Comparison of ENCODE assay signal across 24 cellular contexts in genomic region chr5:31095796-31096195, GRCh38.
"Had no signal": no experiment of that assay in that cellular context is flagged by ENCODE, and none has a peak within 500 bp of the region (broad histone marks: within the 10 kb centered on the region; RNA-seq: fewer than 3 reads in every experiment).

No MANE protein-coding gene starts in this region.

- ATAC-seq: activated CD4-positive, alpha-beta T cell treated with anti-CD3 and anti-CD28 coated beads for 36 hours; activated CD8-positive, alpha-beta T cell treated with anti-CD3 and anti-CD28 coated beads for 36 hours; activated T-cell treated with anti-CD3 and anti-CD28 coated beads, Interleukin-2, amount 50 U/mL, for 72 hours; Panc1; T-cell had no signal

- H3K27me3 Mint-ChIP-seq: activated CD4-positive, alpha-beta T cell treated with anti-CD3 and anti-CD28 coated beads for 36 hours; activated CD8-positive, alpha-beta T cell treated with anti-CD3 and anti-CD28 coated beads for 36 hours; activated naive CD4-positive, alpha-beta T cell treated with anti-CD3 and anti-CD28 coated beads, Interleukin-2, amount 10 ng/mL, durations not matched to agents 7 days and 5 days; activated naive CD8-positive, alpha-beta T cell treated with anti-CD3 and anti-CD28 coated beads for 36 hours; T-cell had no signal

- H3K4me3 Mint-ChIP-seq: activated CD4-positive, alpha-beta T cell treated with anti-CD3 and anti-CD28 coated beads for 36 hours; activated CD8-positive, alpha-beta T cell treated with anti-CD3 and anti-CD28 coated beads for 36 hours; activated naive CD4-positive, alpha-beta T cell treated with anti-CD3 and anti-CD28 coated beads, Interleukin-2, amount 10 ng/mL, durations not matched to agents 7 days and 5 days; activated naive CD8-positive, alpha-beta T cell treated with anti-CD3 and anti-CD28 coated beads for 36 hours; activated T-cell treated with anti-CD3 and anti-CD28 coated beads, Interleukin-2, amount 50 U/mL, for 72 hours; T-cell had no signal

- FAIRE-seq: TTC549 had no signal

- DNase-seq: activated CD4-positive, alpha-beta T cell treated with anti-CD3 and anti-CD28 coated beads for 36 hours; activated CD4-positive, CD25-positive, alpha-beta regulatory T cell; activated CD8-positive, alpha-beta memory T cell treated with anti-CD3 and anti-CD28 coated beads, Interleukin-2, amount 50 U/mL, for 4 hours; activated CD8-positive, alpha-beta T cell treated with anti-CD3 and anti-CD28 coated beads for 36 hours; activated gamma-delta T cell treated with Interleukin-2 at 50 U/mL for 16 hours; activated naive CD4-positive, alpha-beta T cell treated with anti-CD3 and anti-CD28 coated beads, Interleukin-2, amount 10 ng/mL, durations not matched to agents 7 days and 5 days; activated naive CD8-positive, alpha-beta T cell treated with anti-CD3 and anti-CD28 coated beads for 36 hours; activated T-cell treated with anti-CD3 and anti-CD28 coated beads, Interleukin-2, amount 50 U/mL, for 72 hours; Kasumi-1; NCI-H1048; NCI-H146; NCI-H187 treated with DMSO at 0.1 percent for 48 hours; NCI-H2081 treated with DMSO at 0.1 percent for 48 hours; NCI-H2227 treated with DMSO at 0.1 percent for 48 hours; NCI-H526; NCI-H82; RPMI8226; T-cell; T-helper 2 cell; T1000 had no signal

- H3K4me1 Mint-ChIP-seq: activated CD4-positive, alpha-beta T cell treated with anti-CD3 and anti-CD28 coated beads for 36 hours; activated naive CD4-positive, alpha-beta T cell treated with anti-CD3 and anti-CD28 coated beads, Interleukin-2, amount 10 ng/mL, durations not matched to agents 7 days and 5 days; activated naive CD8-positive, alpha-beta T cell treated with anti-CD3 and anti-CD28 coated beads for 36 hours; T-cell had no signal

- H3K36me3 Mint-ChIP-seq: activated naive CD4-positive, alpha-beta T cell treated with anti-CD3 and anti-CD28 coated beads, Interleukin-2, amount 10 ng/mL, durations not matched to agents 7 days and 5 days; activated naive CD8-positive, alpha-beta T cell treated with anti-CD3 and anti-CD28 coated beads for 36 hours; T-cell had no signal

- H3K9me3 Mint-ChIP-seq: activated CD8-positive, alpha-beta T cell treated with anti-CD3 and anti-CD28 coated beads for 36 hours; activated naive CD8-positive, alpha-beta T cell treated with anti-CD3 and anti-CD28 coated beads for 36 hours had no signal

- H3K27ac ChIP-seq: SK-N-MC had no signal

- H3K4me3 ChIP-seq: SK-N-MC had no signal

- H3K27ac Mint-ChIP-seq: activated CD4-positive, alpha-beta T cell treated with anti-CD3 and anti-CD28 coated beads for 36 hours; activated CD8-positive, alpha-beta T cell treated with anti-CD3 and anti-CD28 coated beads for 36 hours; activated naive CD4-positive, alpha-beta T cell treated with anti-CD3 and anti-CD28 coated beads, Interleukin-2, amount 10 ng/mL, durations not matched to agents 7 days and 5 days; activated naive CD8-positive, alpha-beta T cell treated with anti-CD3 and anti-CD28 coated beads for 36 hours; activated T-cell treated with anti-CD3 and anti-CD28 coated beads, Interleukin-2, amount 50 U/mL, for 72 hours; activated T-helper 2 cell treated with anti-CD3 and anti-CD28 coated beads, Interferon-gamma antibody, Interleukin-2, Interleukin-4, amounts not matched to agents 10 μg/mL and 5 μg/mL and 100 μg/mL, durations not matched to agents 14 hours and 24 hours and 36 hours; T-cell had no signal
